1 cellular context compared by ENCODE assay signal in genomic region chr18:77066689-77067088, GRCh38.
TF ChIP-seq lines count a peak whose summit lies in the region.

No MANE protein-coding gene starts in this region.

TF ChIP-seq in GM23338, 12 proteins besides CTCF, POLR2A, EP300 and RAD21 (continued from another document):
- TF ChIP-seq ZNF462 (CRISPR knock-in tag; IDR thresholded peaks at IDR 0.05): no peak
